Comparison of ENCODE assay signal across 1 cellular context in genomic region chr12:27667540-27667939, GRCh38.
TF ChIP-seq lines count a peak whose summit lies in the region.

No MANE protein-coding gene starts in this region.

TF ChIP-seq in GM23338, 12 proteins besides CTCF, POLR2A, EP300 and RAD21 (continued from another document):
- no peak for TF ChIP-seq STAT1 (IDR thresholded peaks at IDR 0.05; ENCODE audit: unreplicated experiment)
- no peak for TF ChIP-seq REST (IDR thresholded peaks at IDR 0.05; ENCODE audit: unreplicated experiment)
- TF ChIP-seq EZH2 (IDR thresholded peaks at IDR 0.05; ENCODE audit: low read depth, unreplicated experiment), result no peak
- no peak for TF ChIP-seq EZH2phosphoT487 (IDR thresholded peaks at IDR 0.05; ENCODE audit: unreplicated experiment)
- TF ChIP-seq ZNF331 (CRISPR knock-in tag; IDR thresholded peaks at IDR 0.05; ENCODE audit: low read depth), result no peak
- no peak for TF ChIP-seq ETS1 (IDR thresholded peaks at IDR 0.05)
- TF ChIP-seq POLR2AphosphoS5 (IDR thresholded peaks at IDR 0.05; ENCODE audit: low read depth), result no peak
